In genomic region chr15:52193791-52194190, GRCh38 we compare ENCODE assay signal across 17 cellular contexts.
"Had no signal": no experiment of that assay in that cellular context is flagged by ENCODE, and none has a peak within 500 bp of the region (broad histone marks: within the 10 kb centered on the region; RNA-seq: fewer than 3 reads in every experiment).

No MANE protein-coding gene starts in this region.

- H3K9me3 ChIP-seq: ascending aorta, body of pancreas had no signal

- ATAC-seq: activated CD4-positive, alpha-beta T cell treated with anti-CD3 and anti-CD28 coated beads for 36 hours; activated CD8-positive, alpha-beta T cell treated with anti-CD3 and anti-CD28 coated beads, Interleukin-2, amount 10 ng/mL, durations not matched to agents 7 days and 5 days; body of pancreas had no signal

- DNase-seq: activated CD4-positive, alpha-beta T cell treated with anti-CD3 and anti-CD28 coated beads for 36 hours; activated CD8-positive, alpha-beta memory T cell treated with anti-CD3 and anti-CD28 coated beads, Interleukin-2, amount 50 U/mL, for 48 hours; activated CD8-positive, alpha-beta T cell treated with anti-CD3 and anti-CD28 coated beads, Interleukin-2, amount 10 ng/mL, durations not matched to agents 7 days and 5 days; activated T-cell treated with anti-CD3 and anti-CD28 coated beads, Interleukin-2, amount 50 U/mL, for 1 hour; body of pancreas; central memory CD4-positive, alpha-beta T cell; NCI-H1048; NCI-H146; NCI-H187 treated with DMSO at 0.1 percent for 48 hours; NCI-H2081 treated with DMSO at 0.1 percent for 48 hours; NCI-H446; NCI-H524; SHP77 treated with DMSO at 0.1 percent for 48 hours; T-helper 1 cell; WERI-Rb-1 had no signal

- H3K36me3 Mint-ChIP-seq: activated naive CD4-positive, alpha-beta T cell treated with anti-CD3 and anti-CD28 coated beads, Interleukin-2, amount 50 U/mL, for 24 hours had no signal

- H3K4me3 Mint-ChIP-seq: activated CD4-positive, alpha-beta T cell treated with anti-CD3 and anti-CD28 coated beads for 36 hours; activated CD8-positive, alpha-beta T cell treated with anti-CD3 and anti-CD28 coated beads, Interleukin-2, amount 10 ng/mL, durations not matched to agents 7 days and 5 days; activated naive CD4-positive, alpha-beta T cell treated with anti-CD3 and anti-CD28 coated beads, Interleukin-2, amount 50 U/mL, for 24 hours had no signal

- H3K27me3 Mint-ChIP-seq: activated CD4-positive, alpha-beta T cell treated with anti-CD3 and anti-CD28 coated beads for 36 hours; activated naive CD4-positive, alpha-beta T cell treated with anti-CD3 and anti-CD28 coated beads, Interleukin-2, amount 50 U/mL, for 24 hours had no signal

- H3K4me3 ChIP-seq: ascending aorta, body of pancreas had no signal

- H3K36me3 ChIP-seq: ascending aorta had no signal

- H3K27ac ChIP-seq: ascending aorta, body of pancreas, WERI-Rb-1 had no signal

- H3K27ac Mint-ChIP-seq: activated CD4-positive, alpha-beta T cell treated with anti-CD3 and anti-CD28 coated beads for 36 hours; activated CD8-positive, alpha-beta T cell treated with anti-CD3 and anti-CD28 coated beads, Interleukin-2, amount 10 ng/mL, durations not matched to agents 7 days and 5 days; activated naive CD4-positive, alpha-beta T cell treated with anti-CD3 and anti-CD28 coated beads, Interleukin-2, amount 50 U/mL, for 24 hours had no signal

- H3K27me3 ChIP-seq: ascending aorta, body of pancreas had no signal

- H3K4me1 ChIP-seq: ascending aorta, body of pancreas had no signal

- H3K9me3 Mint-ChIP-seq: activated naive CD4-positive, alpha-beta T cell treated with anti-CD3 and anti-CD28 coated beads, Interleukin-2, amount 50 U/mL, for 24 hours had no signal

- H3K4me1 Mint-ChIP-seq: activated CD4-positive, alpha-beta T cell treated with anti-CD3 and anti-CD28 coated beads for 36 hours; activated naive CD4-positive, alpha-beta T cell treated with anti-CD3 and anti-CD28 coated beads, Interleukin-2, amount 50 U/mL, for 24 hours had no signal
